ENCODE assay signal across 8 cellular contexts in the genomic region with DNA sequence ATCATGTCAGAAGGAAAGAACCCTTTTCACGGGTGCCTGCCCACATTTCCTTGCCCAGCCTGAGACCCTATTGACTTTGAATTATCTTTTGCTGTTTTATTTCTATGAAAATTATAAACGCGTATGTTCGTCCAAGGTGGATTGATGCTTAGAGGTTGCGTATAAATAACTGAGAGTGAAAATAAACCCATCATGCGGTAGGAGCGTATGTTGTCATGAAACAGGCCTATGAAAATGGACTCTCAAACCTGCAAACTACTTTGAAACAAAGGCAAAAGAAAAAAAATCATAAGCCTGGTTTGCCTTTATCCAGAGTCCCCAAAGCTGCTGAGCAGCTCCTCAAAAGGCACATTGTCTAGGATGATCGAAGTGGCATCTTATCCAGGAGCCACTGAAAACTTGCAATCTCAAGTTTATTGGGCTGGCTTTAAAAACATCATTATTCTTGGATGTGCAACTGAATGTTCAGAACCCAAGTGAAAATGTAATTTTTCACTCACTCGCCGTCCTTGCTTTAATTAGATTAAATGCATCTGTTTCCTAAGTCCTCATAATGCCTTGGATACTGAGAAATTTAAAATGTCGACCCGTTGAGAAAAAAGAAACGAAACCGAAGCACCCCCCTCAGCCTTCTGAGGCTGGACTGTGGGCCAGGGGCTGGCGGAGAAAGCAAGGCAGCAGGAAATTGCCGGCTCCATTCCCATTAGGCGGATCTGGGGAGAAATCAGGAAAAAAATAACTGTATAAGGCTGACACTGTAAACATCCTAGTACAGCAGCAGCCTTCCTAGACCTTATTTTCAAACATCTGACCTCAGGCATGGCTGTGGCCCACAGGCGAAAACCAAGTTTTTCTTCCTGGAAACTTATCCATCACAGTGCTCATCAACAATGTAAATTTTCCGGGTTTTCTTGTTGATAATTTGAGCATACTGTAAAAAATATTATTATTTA.
DNase-seq lines count a peak whose midpoint lies in the region; ATAC-seq, FAIRE-seq and TF ChIP-seq lines count a peak whose summit lies in the region.

No MANE protein-coding gene starts in this region.

- H3K27ac ChIP-seq in PC-3 (ENCODE audit: low read length), result peak overlapping the region; percentile 99
- H3K27ac ChIP-seq in esophagus squamous epithelium, result peak overlapping the region; percentile 99 to 100 (median 100)
- peak overlapping the region; percentile 98 to 99 (median 98) for H3K27ac ChIP-seq in gastrocnemius medialis
- H3K27ac ChIP-seq in MM.1S (ENCODE audit: low read length), result no peak overlapping the region

- in situ Hi-C loops in gastrocnemius medialis (cut with MboI; ENCODE audit: low sequenced_read_pairs in 4 of 4), result no loop called here

- H3K9ac ChIP-seq in PC-3 (ENCODE audit: low read length), result peak overlapping the region; percentile 100
- H3K9ac ChIP-seq in MM.1S (ENCODE audit: low read length), result no peak overlapping the region

- H2AFZ ChIP-seq in PC-3 (ENCODE audit: low read length) (0 out of 2 replicates have a peak overlapping the region, but pooled peaks have one; percentile 33), MM.1S (ENCODE audit: low read length) (no peak overlapping the region)

- CTCF ChIA-PET in PC-3 (lab: Charles Lee), result interaction anchor here (0.7 to 1.0 kb wide), 2 partner anchors 8 to 61 kb away, joined by 4 read pairs; no protein-coding TSS in a partner anchor

- POLR2A ChIA-PET in PC-3 (lab: Charles Lee; ENCODE audit: unreplicated experiment), result interaction anchor here (0.6 kb wide), 1 partner anchor 821 kb away, joined by 3 read pairs; no protein-coding TSS in a partner anchor

- H3K4me2 ChIP-seq in PC-3 (ENCODE audit: low read length) (peak overlapping the region; percentile 100), MM.1S (ENCODE audit: low read depth, low read length) (no peak overlapping the region)

- H4K20me1 ChIP-seq in PC-3 (ENCODE audit: low read length) (peaks cover 2% of the 10 kb centered on the region; the same call in 1 of the 2 replicates), MM.1S (ENCODE audit: insufficient read depth, low read length) (no peaks in the 10 kb centered on the region)

- H3F3A ChIP-seq in PC-3 (ENCODE audit: low read length, unreplicated experiment), result no peaks in the 10 kb centered on the region
- no peaks in the 10 kb centered on the region; the same call in 1 of the 2 replicates for H3F3A ChIP-seq in MM.1S (ENCODE audit: insufficient read depth, low read length)

- H3K9me2 ChIP-seq in PC-3 (replicated peaks; ENCODE audit: low read length), result no peaks in the 10 kb centered on the region
- no peaks in the 10 kb centered on the region for H3K9me2 ChIP-seq in MM.1S (replicated peaks; ENCODE audit: insufficient read depth, low read length)

- TF ChIP-seq CTCF in PC-3 (conservative IDR thresholded peaks at IDR 0.05; ENCODE audit: low read depth, low read length) (no peak), esophagus squamous epithelium (IDR thresholded peaks at IDR 0.05) (no peak), gastrocnemius medialis (IDR thresholded peaks at IDR 0.05 in 4 of 5, conservative IDR thresholded peaks at IDR 0.05 in 1 of 5) (no peak), MM.1S (IDR thresholded peaks at IDR 0.05; ENCODE audit: low read length) (no peak)

- H3K4me1 ChIP-seq in PC-3 (ENCODE audit: insufficient read depth, low read length), result peaks cover 57% of the 10 kb centered on the region
- peaks cover 33 to 79% (median 40%) of the 10 kb centered on the region in 3 donors for H3K4me1 ChIP-seq in esophagus squamous epithelium
- peaks cover 60 to 61% of the 10 kb centered on the region in 2 donors for H3K4me1 ChIP-seq in gastrocnemius medialis
- H3K4me1 ChIP-seq in MM.1S (ENCODE audit: low read length), result no peaks in the 10 kb centered on the region

- H3K79me2 ChIP-seq in PC-3 (ENCODE audit: low read length), result peaks cover 89% of the 10 kb centered on the region
- peaks cover 50% of the 10 kb centered on the region for H3K79me2 ChIP-seq in MM.1S (ENCODE audit: low read length)

- H3K27me3 ChIP-seq in PC-3 (ENCODE audit: low read length) (no peaks in the 10 kb centered on the region), esophagus squamous epithelium (no peaks in the 10 kb centered on the region), gastrocnemius medialis (no peaks in the 10 kb centered on the region), MM.1S (replicated peaks; ENCODE audit: insufficient read depth, low read length) (no peaks in the 10 kb centered on the region)

- TF ChIP-seq POLR2A in esophagus squamous epithelium (IDR thresholded peaks at IDR 0.05), result no peak
- peak in 1 of 2 donors; percentile 6 for TF ChIP-seq POLR2A in gastrocnemius medialis (IDR thresholded peaks at IDR 0.05)

- BruUV-seq in PC-3 (replicated peaks; lab: Mats Ljungman, UMichigan), result no TSS peak

- intact Hi-C loops in PC-3 (cut with micrococcal nuclease) (loop anchor here (1.0 to 2.0 kb wide), 3 partner anchors 9 to 61 kb away; no protein-coding TSS in a partner anchor), esophagus squamous epithelium (cut with DNase I) (no loop called here), gastrocnemius medialis (cut with DNase I; ENCODE audit: low total_unique reads) (no loop called here)

- DNase-seq in PC-3, result peak; percentile 36
- DNase-seq in esophagus squamous epithelium (lab: John Stamatoyannopoulos, UW), result no peak
- DNase-seq in gastrocnemius medialis, result peak in 1 of 2 donors; percentile 15
- DNase-seq in NCI-H146 treated with DMSO at 0.1 percent for 48 hours (lab: John Stamatoyannopoulos, UW; ENCODE audit: unreplicated experiment), result no peak
- no peak for DNase-seq in NCI-H2171 treated with DMSO at 0.1 percent for 48 hours (lab: John Stamatoyannopoulos, UW)
- DNase-seq in NCI-H1436 (lab: John Stamatoyannopoulos, UW), result no peak
- DNase-seq in MM.1S, result no peak

- FAIRE-seq in G401.6 (lab: Jason Lieb, UNC), result peak; percentile 85

- 16 to 30% methylated on average over 16 to 19 of the region's 19 CpGs for WGBS in esophagus squamous epithelium, 2 donors

- H3K9me3 ChIP-seq in PC-3 (ENCODE audit: low read length) (no peaks in the 10 kb centered on the region), esophagus squamous epithelium (no peaks in the 10 kb centered on the region), gastrocnemius medialis (no peaks in the 10 kb centered on the region), MM.1S (replicated peaks; ENCODE audit: insufficient read depth, low read length) (no peaks in the 10 kb centered on the region)

- ATAC-seq in PC-3 (no peak), gastrocnemius medialis (no peak)

- H3K4me3 ChIP-seq in PC-3 (ENCODE audit: low read length) (peak overlapping the region; percentile 66), esophagus squamous epithelium (peak overlapping the region; percentile 14 to 96 (median 80)), gastrocnemius medialis (peak overlapping the region; percentile 74 to 90 (median 85)), MM.1S (ENCODE audit: low read length) (no peak overlapping the region)

- H3K36me3 ChIP-seq in PC-3 (ENCODE audit: low read depth, low read length) (peaks cover 2% of the 10 kb centered on the region; the same call in 1 of the 2 replicates), esophagus squamous epithelium (no peaks in the 10 kb centered on the region), gastrocnemius medialis (no peaks in the 10 kb centered on the region), MM.1S (replicated peaks; ENCODE audit: insufficient read depth, low read length) (no peaks in the 10 kb centered on the region)
